ENCODE assay signal across 9 cellular contexts in genomic region chr4:86359944-86360478, GRCh38. TPM values are rescaled to one million over a fixed set of nuclear protein-coding genes. Genes with fewer than 3 reads are reported as not detected.
DNase-seq lines count a peak whose midpoint lies in the region; ATAC-seq and TF ChIP-seq lines count a peak whose summit lies in the region.
"Had no signal": no experiment of that assay in that cellular context is flagged by ENCODE, and none has a peak within 500 bp of the region (broad histone marks: within the 10 kb centered on the region; RNA-seq: fewer than 3 reads in every experiment).

Gene MAPK10 (minus strand): TSS chr4:86360053.

- H3K36me3 Mint-ChIP-seq in T-cell (no peaks in the 10 kb centered on the region), immature natural killer cell (no peaks in the 10 kb centered on the region)

- peak within 1 kb of the TSS; percentile 56 to 64 for H3K27ac Mint-ChIP-seq in T-cell
- peak within 1 kb of the TSS; percentile 55 to 96 (median 85) for H3K27ac Mint-ChIP-seq in immature natural killer cell

- ATAC-seq in GM21786 (IDR thresholded peaks at IDR 0.05; ENCODE audit: unreplicated experiment): peak; percentile 99
- ATAC-seq in T-cell (replicated peaks in 1 of 4): peak; percentile 62 to 98 (median 65)

- peaks cover 4% of the 10 kb centered on the region in 2 donors for H3K27me3 Mint-ChIP-seq in T-cell
- peaks cover 0 to 7% (median 0%) of the 10 kb centered on the region in 3 donors for H3K27me3 Mint-ChIP-seq in immature natural killer cell (ENCODE audit: low read depth in 3 of 3)

- peaks cover 7 to 10% (median 9%) of the 10 kb centered on the region in 3 donors for H3K4me1 Mint-ChIP-seq in T-cell
- peaks cover 12 to 18% of the 10 kb centered on the region in 2 donors for H3K4me1 Mint-ChIP-seq in immature natural killer cell

- H3K9me3 ChIP-seq in ES-I3 (ENCODE audit: control insufficient read depth, insufficient read depth, low read length): no peaks in the 10 kb centered on the region

- no peaks in the 10 kb centered on the region for H3K9me3 Mint-ChIP-seq in T-cell
- H3K9me3 Mint-ChIP-seq in immature natural killer cell: peaks cover 0 to 3% (median 0%) of the 10 kb centered on the region in 6 donors

- POLR2A ChIA-PET in T-cell (lab: Charles Lee): no interaction called here

- H3K36me3 ChIP-seq in ES-I3 (ENCODE audit: insufficient read depth, low read length): no peaks in the 10 kb centered on the region

- peak within 1 kb of the TSS; percentile 11 to 37 for H3K4me3 ChIP-seq in cardiac fibroblast (replicated peaks in 1 of 2; ENCODE audit: low read depth in 2 of 2, low read length in 2 of 2)
- H3K4me3 ChIP-seq in skeletal muscle cell (ENCODE audit: low read depth, low read length): peak within 1 kb of the TSS; percentile 33

- no peak for TF ChIP-seq CTCF in cardiac fibroblast (IDR thresholded peaks at IDR 0.05; ENCODE audit: low read depth, low read length)

- peak; percentile 88 for DNase-seq in M059J (ENCODE audit: low read depth)
- peak in 32 of 34 experiments; percentile 4 to 64 (median 28) for DNase-seq in T-cell
- DNase-seq in cardiac fibroblast (ENCODE audit: low read depth in 2 of 2): peak; percentile 94 to 95
- DNase-seq in immature natural killer cell: peak; percentile 59 to 71 (median 62)
- DNase-seq in skeletal muscle cell (ENCODE audit: low read depth): peak; percentile 85
- DNase-seq in dedifferentiated amniotic fluid mesenchymal stem cell (ENCODE audit: extremely low spot score): no peak

- peaks cover 39% of the 10 kb centered on the region for H3K4me1 ChIP-seq in ES-I3 (ENCODE audit: insufficient read depth, low read length)

- H3K9ac ChIP-seq in ES-I3 (ENCODE audit: low read depth, low read length): peak within 1 kb of the TSS; percentile 39; the same call in 1 of the 2 replicates

- H3K4me3 Mint-ChIP-seq in T-cell: peak within 1 kb of the TSS; percentile 71 to 78 (median 72)
- peak within 1 kb of the TSS; percentile 75 to 94 (median 87) for H3K4me3 Mint-ChIP-seq in immature natural killer cell

- CTCF ChIA-PET in T-cell (lab: Charles Lee): no interaction called here

RNA-seq across cellular contexts. Expression of gene MAPK10, which starts in this region (rescaled TPM):
- total RNA-seq in M059J (2014; rRNA removed; shearing (Covaris generic)): 0.52 and 2.3 TPM in 2 replicates
- under 1 TPM in 2 of 5 donors, not detected in 3; 0.07 to 0.35 TPM for total RNA-seq in T-cell
- polyA plus RNA-seq in immature natural killer cell: not detected
- total RNA-seq: activated CD8-positive, alpha-beta memory T cell treated with anti-CD3 and anti-CD28 coated beads for 36 hours had no signal

Comparison
In these comparisons a context has a peak if more than half of its experiments do, and no peak if none do; other contexts are left out.
1. Peak in DNase-seq and ATAC-seq in T-cell; RNA of the gene not detected or under 1 TPM.
2. Peak in DNase-seq in immature natural killer cell; RNA of the gene not detected or under 1 TPM.